ENCODE assay signal across 10 cellular contexts in the genomic region with DNA sequence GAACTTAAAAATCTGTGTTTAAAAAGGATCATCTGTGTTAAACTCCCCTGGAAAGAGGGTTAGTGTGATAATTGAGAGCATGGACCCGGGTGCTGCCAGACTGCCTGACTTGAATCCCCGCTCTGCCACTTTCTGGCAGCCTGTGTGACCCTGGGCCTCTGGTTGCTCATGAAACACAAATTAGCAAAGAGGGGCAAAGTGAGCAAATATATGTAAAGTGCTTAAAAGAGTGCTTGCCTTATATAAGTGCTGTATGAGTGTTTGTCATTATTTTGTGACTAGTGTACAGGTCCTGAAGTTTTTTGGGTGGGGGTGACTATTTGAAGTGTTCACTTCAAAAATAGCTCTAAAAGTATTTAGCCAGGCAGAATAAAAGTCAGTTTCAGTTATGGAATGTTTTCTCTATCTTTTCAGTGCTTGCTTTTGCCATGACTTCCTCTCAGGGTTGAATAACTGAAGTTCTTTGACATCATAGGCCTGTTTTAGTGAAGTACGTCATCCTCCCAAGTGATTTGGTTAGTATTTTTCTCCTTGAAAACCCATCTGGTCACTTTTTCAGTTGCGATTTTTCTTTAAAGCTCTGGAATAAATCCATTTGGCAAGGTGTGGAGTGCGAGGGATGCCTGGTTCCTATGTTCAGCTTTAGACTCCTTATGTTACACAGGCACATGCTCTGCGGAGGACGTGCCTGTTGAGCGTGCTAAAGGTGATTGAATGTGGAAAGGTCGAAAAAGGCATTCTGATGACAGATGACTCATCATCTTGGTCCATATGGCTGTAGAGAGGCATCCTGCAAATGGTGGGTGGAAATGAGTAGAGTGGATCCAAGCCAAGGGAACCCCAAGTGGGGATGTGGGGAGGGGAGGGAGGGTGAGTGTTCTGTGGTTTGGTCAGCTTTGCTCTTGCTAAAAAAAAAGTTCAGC. TPM values are rescaled to one million over a fixed set of nuclear protein-coding genes. Genes with fewer than 3 reads are reported as not detected.
DNase-seq lines count a peak whose midpoint lies in the region; ATAC-seq and TF ChIP-seq lines count a peak whose summit lies in the region.
"Had no signal": no experiment of that assay in that cellular context is flagged by ENCODE, and none has a peak within 500 bp of the region (broad histone marks: within the 10 kb centered on the region; RNA-seq: fewer than 3 reads in every experiment).

No MANE protein-coding gene starts in this region.

- DNase-seq in H9 (no peak), WTC11 (ENCODE audit: low spot score) (no peak), glutamatergic neuron (no peak), superior temporal gyrus (ENCODE audit: extremely low spot score) (peak; percentile 58), NCI-H524 treated with DMSO at 0.1 percent for 48 hours (lab: John Stamatoyannopoulos, UW) (no peak), NCI-H2227 (lab: John Stamatoyannopoulos, UW; ENCODE audit: unreplicated experiment) (no peak), NCI-H187 treated with DMSO at 0.1 percent for 48 hours (lab: John Stamatoyannopoulos, UW) (no peak)
- DNase-seq: kidney glomerular epithelial cell, testis had no signal

- CTCF ChIA-PET in WTC11 (lab: Charles Lee) = no interaction called here

- H4K8ac ChIP-seq in H9 (replicated peaks; ENCODE audit: insufficient read length, low read depth, low read length) = no peak overlapping the region

- no peaks in the 10 kb centered on the region for H4K20me1 ChIP-seq in H9 (ENCODE audit: control insufficient read depth, insufficient read depth, insufficient read length)

- H3K36me3 Mint-ChIP-seq in H9 (ENCODE audit: insufficient read depth in 1 of 3, low read depth in 3 of 3) (peaks cover 17 to 42% (median 23%) of the 10 kb centered on the region in 3 experiments; a peak in 6 of 7 replicates), WTC11 (peaks cover 51% of the 10 kb centered on the region), glutamatergic neuron (ENCODE audit: unreplicated experiment) (peaks cover 4% of the 10 kb centered on the region)

- no peak overlapping the region for H3K4ac ChIP-seq in H9 (ENCODE audit: low read depth, low read length)

- no CpG with 5 or more reads among the region's 9 CpGs for WGBS in H9 (ENCODE audit: extremely low coverage, insufficient read length, low lambda C conversion rate)

- H3K23me2 ChIP-seq in H9 (ENCODE audit: insufficient read length, low read depth, low read length, poor library complexity, severe bottlenecking) = no peaks in the 10 kb centered on the region

- peak overlapping the region in 2 of 3 experiments; percentile 8 to 49; a peak in 2 of 7 replicates for H3K27ac Mint-ChIP-seq in H9
- peak overlapping the region; percentile 86; the same call in 1 of the 2 replicates for H3K27ac Mint-ChIP-seq in WTC11
- peak overlapping the region; percentile 71 for H3K27ac Mint-ChIP-seq in glutamatergic neuron (ENCODE audit: unreplicated experiment)

- H3T11ph ChIP-seq in H9 (ENCODE audit: low read length) = no peak overlapping the region

- H2BK20ac ChIP-seq in H9 (ENCODE audit: low read depth, low read length, poor library complexity, severe bottlenecking) = no peak overlapping the region

- TF ChIP-seq CTCF in H9 (conservative IDR thresholded peaks at IDR 0.05) (no peak), WTC11 (IDR thresholded peaks at IDR 0.05) (no peak), glutamatergic neuron (IDR thresholded peaks at IDR 0.05; ENCODE audit: partially characterized antibody, unreplicated experiment) (no peak)

- no peak overlapping the region for H3K56ac ChIP-seq in H9 (ENCODE audit: insufficient read length, low read depth, low read length)

- no peak overlapping the region for H3K18ac ChIP-seq in H9 (ENCODE audit: insufficient read length, low read depth, low read length)

- no peak overlapping the region for H2BK120ac ChIP-seq in H9 (ENCODE audit: low read depth, low read length, poor library complexity, severe bottlenecking)

- H2AK5ac ChIP-seq in H9 (ENCODE audit: insufficient read length, low read length) = no peak overlapping the region

- no peak for ATAC-seq in WTC11

- no peaks in the 10 kb centered on the region for H3K9me3 ChIP-seq in H9 (ENCODE audit: control insufficient read depth, low read depth, low read length)
- H3K9me3 ChIP-seq: testis had no signal

- no peaks in the 10 kb centered on the region for H3K79me1 ChIP-seq in H9 (ENCODE audit: insufficient read depth, low read depth, low read length, poor library complexity, severe bottlenecking)

- peaks cover 1% of the 10 kb centered on the region; the same call in 1 of the 2 replicates for H3K4me1 ChIP-seq in H9 (ENCODE audit: insufficient read depth, low read length)
- H3K4me1 ChIP-seq: testis had no signal

- no peak overlapping the region for H3K27ac ChIP-seq in H9 (ENCODE audit: insufficient read length, low read depth, low read length)
- H3K27ac ChIP-seq: epithelial cell of prostate, testis had no signal

- no peak overlapping the region for H3K4me3 Mint-ChIP-seq in H9
- no peak overlapping the region for H3K4me3 Mint-ChIP-seq in WTC11
- no peak overlapping the region for H3K4me3 Mint-ChIP-seq in glutamatergic neuron (ENCODE audit: unreplicated experiment)

- H3K4me1 Mint-ChIP-seq in H9 (peaks cover 0 to 2% of the 10 kb centered on the region in 2 experiments; a peak in 1 of 4 replicates), WTC11 (peaks cover 26% of the 10 kb centered on the region), glutamatergic neuron (ENCODE audit: low read depth, unreplicated experiment) (peaks cover 7% of the 10 kb centered on the region)

- POLR2A ChIA-PET in WTC11 (lab: Charles Lee) = no interaction called here

- no peak overlapping the region for H2BK12ac ChIP-seq in H9 (ENCODE audit: insufficient read length, low read depth, low read length)

- H3K27me3 Mint-ChIP-seq in H9 (ENCODE audit: low read depth) = no peaks in the 10 kb centered on the region
- H3K27me3 Mint-ChIP-seq in WTC11 (ENCODE audit: low read depth) = no peaks in the 10 kb centered on the region
- H3K27me3 Mint-ChIP-seq in glutamatergic neuron (ENCODE audit: unreplicated experiment) = peaks cover 2% of the 10 kb centered on the region

- H2BK5ac ChIP-seq in H9 (ENCODE audit: insufficient read length, low read length) = no peak overlapping the region

- H2BK15ac ChIP-seq in H9 (ENCODE audit: low read depth, low read length) = no peak overlapping the region

- no peak overlapping the region for H4K91ac ChIP-seq in H9 (ENCODE audit: insufficient read length, low read depth, low read length)

- no peak overlapping the region for H2AFZ ChIP-seq in H9 (ENCODE audit: low read length)

- no peak overlapping the region for H3K23ac ChIP-seq in H9 (ENCODE audit: insufficient read length, low read depth, low read length)

- H3K27me3 ChIP-seq in H9 (ENCODE audit: insufficient read depth, low read length) = no peaks in the 10 kb centered on the region
- H3K27me3 ChIP-seq: testis had no signal

- no peak overlapping the region for H3K4me2 ChIP-seq in H9 (ENCODE audit: insufficient read depth, insufficient read length, low read length)

- H3K9ac ChIP-seq in H9 (ENCODE audit: extremely low read depth, insufficient read length, low read length) = no peak overlapping the region

- H4K5ac ChIP-seq in H9 (ENCODE audit: insufficient read length, low read depth, low read length) = no peak overlapping the region

- H3K14ac ChIP-seq in H9 (ENCODE audit: insufficient read depth, low read length) = no peak overlapping the region

- H3K79me2 ChIP-seq in H9 (ENCODE audit: insufficient read depth, low read length) = peaks cover 5% of the 10 kb centered on the region; the same call in 1 of the 2 replicates

- H3K9me3 Mint-ChIP-seq in H9 (no peaks in the 10 kb centered on the region), WTC11 (peaks cover 7% of the 10 kb centered on the region; the same call in 1 of the 2 replicates), glutamatergic neuron (ENCODE audit: unreplicated experiment) (no peaks in the 10 kb centered on the region)

TF ChIP-seq in WTC11, 78 proteins besides CTCF, POLR2A, EP300 and RAD21 (continues in another document):
- no peak for TF ChIP-seq ZNF425 (CRISPR knock-in tag; conservative IDR thresholded peaks at IDR 0.05)

RNA-seq across cellular contexts. Expression of gene AK4, which starts 47.8 kb away (rescaled TPM):
- total RNA-seq in H9 (2021) = 45.2 and 45.6 TPM in 2 replicates
- total RNA-seq in WTC11 (2021) = 169 to 180 TPM (median 172 TPM) in 3 replicates
- 2.6 TPM for total RNA-seq in glutamatergic neuron (ENCODE audit: unreplicated experiment)

Comparison
In these comparisons a context has a peak if more than half of its experiments do, and no peak if none do; other contexts are left out.
1. H3K27ac Mint-ChIP-seq: peak in every context shown above with its lines; median percentile 86 in WTC11; 71 in glutamatergic neuron; 28 in H9.
2. RNA of gene AK4, which starts 47.8 kb away (total RNA-seq): 169 to 180 TPM in WTC11 and 45.2 to 45.6 TPM in H9; 2.6 TPM in glutamatergic neuron (single experiment); every median in the first group is over 10 times any median in the second.